24 cellular contexts compared by ENCODE assay signal in the genomic region with DNA sequence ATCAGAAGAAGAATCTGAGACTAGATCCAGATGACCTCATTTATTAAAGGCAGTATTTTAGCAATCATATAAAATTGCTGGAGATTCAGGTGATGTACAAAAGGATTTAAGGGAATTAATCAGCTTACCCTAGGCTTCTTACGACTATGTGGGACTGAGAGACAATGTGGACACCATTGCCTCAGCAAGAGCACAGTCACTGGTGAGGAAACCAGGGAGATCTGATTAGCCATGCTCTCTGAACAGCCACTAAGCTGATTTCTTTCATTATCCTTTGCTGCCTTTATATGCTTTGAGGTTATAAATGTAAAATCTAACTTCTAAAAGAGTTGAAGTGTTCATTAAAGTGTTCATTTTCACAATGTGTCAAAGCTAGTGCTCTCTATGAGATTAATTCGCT. TPM values are rescaled to one million over a fixed set of nuclear protein-coding genes. Genes with fewer than 3 reads are reported as not detected.
DNase-seq lines count a peak whose midpoint lies in the region; ATAC-seq, FAIRE-seq and TF ChIP-seq lines count a peak whose summit lies in the region.
"Had no signal": no experiment of that assay in that cellular context is flagged by ENCODE, and none has a peak within 500 bp of the region (broad histone marks: within the 10 kb centered on the region; RNA-seq: fewer than 3 reads in every experiment).

No MANE protein-coding gene starts in this region.

- peaks cover 7% of the 10 kb centered on the region for H3F3A ChIP-seq in neural progenitor cell (ENCODE audit: low read depth)

- H3K4me1 ChIP-seq in HepG2 (ENCODE audit: insufficient read depth, low read length) (no peaks in the 10 kb centered on the region), right lobe of liver (no peaks in the 10 kb centered on the region), neural progenitor cell (peaks cover 12% of the 10 kb centered on the region), kidney (ENCODE audit: control insufficient read depth in 1 of 2, insufficient read depth in 1 of 2, low read depth in 1 of 2, low read length in 2 of 2) (no peaks in the 10 kb centered on the region), upper lobe of right lung (no peaks in the 10 kb centered on the region)
- H3K4me1 ChIP-seq: BE2C, BLaER1 had no signal

- H3K79me2 ChIP-seq in HepG2 (ENCODE audit: insufficient read depth, low read length) (no peaks in the 10 kb centered on the region), neural progenitor cell (ENCODE audit: low read depth) (no peaks in the 10 kb centered on the region)

- H3K4me1 Mint-ChIP-seq in neural progenitor cell, result peaks cover 9% of the 10 kb centered on the region
- H3K4me1 Mint-ChIP-seq: CD14-positive monocyte; CD4-positive, alpha-beta memory T cell; CD4-positive, CD25-positive, alpha-beta regulatory T cell; CD8-positive, alpha-beta memory T cell had no signal

- BruUV-seq in HepG2 (replicated peaks; lab: Mats Ljungman, UMichigan), result no TSS peak

- H3K4me2 ChIP-seq in HepG2 (ENCODE audit: low read depth, low read length) (no peak overlapping the region), neural progenitor cell (no peak overlapping the region)
- H3K4me2 ChIP-seq: BLaER1 had no signal

- H3K36me3 Mint-ChIP-seq in neural progenitor cell, result peaks cover 2% of the 10 kb centered on the region
- H3K36me3 Mint-ChIP-seq: CD14-positive monocyte; CD4-positive, alpha-beta memory T cell; CD4-positive, CD25-positive, alpha-beta regulatory T cell; CD8-positive, alpha-beta memory T cell had no signal

- no peak overlapping the region for H2AFZ ChIP-seq in HepG2 (ENCODE audit: low read length)
- H2AFZ ChIP-seq in neural progenitor cell (replicated peaks), result no peak overlapping the region

- no peak overlapping the region for H3K4me3 Mint-ChIP-seq in neural progenitor cell
- H3K4me3 Mint-ChIP-seq: CD14-positive monocyte; CD4-positive, alpha-beta memory T cell; CD4-positive, CD25-positive, alpha-beta regulatory T cell; CD8-positive, alpha-beta memory T cell had no signal

- TF ChIP-seq CTCF in HepG2 (CRISPR knock-in tag; IDR thresholded peaks at IDR 0.05), result no peak
- no peak for TF ChIP-seq CTCF in right lobe of liver (IDR thresholded peaks at IDR 0.05)
- TF ChIP-seq CTCF in WERI-Rb-1 (IDR thresholded peaks at IDR 0.05; ENCODE audit: low read depth, low read length), result no peak
- TF ChIP-seq CTCF in neural progenitor cell (IDR thresholded peaks at IDR 0.05), result no peak
- no peak for TF ChIP-seq CTCF in kidney (IDR thresholded peaks at IDR 0.05; ENCODE audit: borderline replicate concordance, extremely low read depth, insufficient read depth)
- no peak for TF ChIP-seq CTCF in upper lobe of right lung (IDR thresholded peaks at IDR 0.05)

- under 1% methylated on average over 2 of the region's 2 CpGs for WGBS in HepG2 (ENCODE audit: low lambda C conversion rate)
- 58% methylated on average over 2 of the region's 2 CpGs for WGBS in right lobe of liver (ENCODE audit: insufficient coverage, low coverage, low lambda C conversion rate, missing lambda C conversion rate)

- CTCF ChIA-PET in HepG2 (lab: Yijun Ruan, JAX; ENCODE audit: low intra/inter-chr PET ratio, low total read pairs), result no interaction called here

- TF ChIP-seq RAD21 in HepG2 (CRISPR knock-in tag; IDR thresholded peaks at IDR 0.05), result no peak

- H4K20me1 ChIP-seq in HepG2 (ENCODE audit: insufficient read depth, low read length), result no peaks in the 10 kb centered on the region
- no peaks in the 10 kb centered on the region for H4K20me1 ChIP-seq in neural progenitor cell (ENCODE audit: low read depth)
- H4K20me1 ChIP-seq: BLaER1 had no signal

- no peaks in the 10 kb centered on the region for H3K9me3 ChIP-seq in HepG2 (ENCODE audit: low read length)
- H3K9me3 ChIP-seq in right lobe of liver, result no peaks in the 10 kb centered on the region
- peaks cover 2% of the 10 kb centered on the region for H3K9me3 ChIP-seq in WERI-Rb-1 (ENCODE audit: severe bottlenecking)
- no peaks in the 10 kb centered on the region for H3K9me3 ChIP-seq in neural progenitor cell (ENCODE audit: low read depth)
- no peaks in the 10 kb centered on the region for H3K9me3 ChIP-seq in kidney (ENCODE audit: control insufficient read depth in 1 of 2, low read length in 2 of 2)
- H3K9me3 ChIP-seq in upper lobe of right lung, result no peaks in the 10 kb centered on the region
- H3K9me3 ChIP-seq: BE2C, BLaER1 had no signal

- no peaks in the 10 kb centered on the region for H3K36me3 ChIP-seq in HepG2 (replicated peaks in 1 of 2; ENCODE audit: control insufficient read depth in 1 of 2, insufficient read depth in 2 of 2, low read length in 2 of 2)
- H3K36me3 ChIP-seq in right lobe of liver, result no peaks in the 10 kb centered on the region
- H3K36me3 ChIP-seq in WERI-Rb-1, result no peaks in the 10 kb centered on the region
- no peaks in the 10 kb centered on the region for H3K36me3 ChIP-seq in neural progenitor cell
- no peaks in the 10 kb centered on the region for H3K36me3 ChIP-seq in kidney (ENCODE audit: control insufficient read depth in 1 of 2, insufficient read depth in 2 of 2, low read length in 2 of 2)
- H3K36me3 ChIP-seq in upper lobe of right lung, result no peaks in the 10 kb centered on the region
- H3K36me3 ChIP-seq: BE2C, BLaER1 had no signal

- intact Hi-C loops in HepG2 (cut with micrococcal nuclease; ENCODE audit: unreplicated experiment) (no loop called here), right lobe of liver (cut with DNase I) (no loop called here), kidney (cut with DNase I) (no loop called here), upper lobe of right lung (cut with DNase I) (no loop called here)

- TF ChIP-seq POLR2A in HepG2 (IDR thresholded peaks at IDR 0.05; ENCODE audit: insufficient read depth in 1 of 2, low read depth in 2 of 2, low read length in 2 of 2), result no peak
- TF ChIP-seq POLR2A in right lobe of liver (IDR thresholded peaks at IDR 0.05), result no peak

- no peaks in the 10 kb centered on the region for H3K27me3 ChIP-seq in HepG2 (ENCODE audit: control insufficient read depth in 1 of 2, insufficient read depth in 2 of 2, low read length in 2 of 2)
- no peaks in the 10 kb centered on the region for H3K27me3 ChIP-seq in right lobe of liver
- H3K27me3 ChIP-seq in WERI-Rb-1 (ENCODE audit: insufficient read depth, low read depth, severe bottlenecking), result no peaks in the 10 kb centered on the region
- no peaks in the 10 kb centered on the region for H3K27me3 ChIP-seq in neural progenitor cell
- no peaks in the 10 kb centered on the region for H3K27me3 ChIP-seq in upper lobe of right lung
- H3K27me3 ChIP-seq: BE2C, BLaER1 had no signal

- H3K9me3 Mint-ChIP-seq in neural progenitor cell, result peaks cover 6% of the 10 kb centered on the region
- H3K9me3 Mint-ChIP-seq: CD4-positive, alpha-beta memory T cell had no signal

- no peak overlapping the region for H3K27ac Mint-ChIP-seq in neural progenitor cell
- H3K27ac Mint-ChIP-seq: CD14-positive monocyte; CD4-positive, alpha-beta memory T cell; CD4-positive, CD25-positive, alpha-beta regulatory T cell; CD8-positive, alpha-beta memory T cell had no signal

- TF ChIP-seq EP300 in HepG2 (IDR thresholded peaks at IDR 0.05; ENCODE audit: low read depth in 2 of 2, low read length in 2 of 2) (no peak), HepG2 (CRISPR knock-in tag; IDR thresholded peaks at IDR 0.05; ENCODE audit: borderline replicate concordance) (no peak)

- POLR2A ChIA-PET in HepG2 (lab: Yijun Ruan, JAX), result no interaction called here

- peaks cover 2% of the 10 kb centered on the region for H3K27me3 Mint-ChIP-seq in neural progenitor cell (ENCODE audit: insufficient read depth, low read depth)
- H3K27me3 Mint-ChIP-seq: CD4-positive, alpha-beta memory T cell; CD4-positive, CD25-positive, alpha-beta regulatory T cell; CD8-positive, alpha-beta memory T cell had no signal

- no peak overlapping the region for H3K4me3 ChIP-seq in HepG2 (replicated peaks in 1 of 3; ENCODE audit: insufficient read depth in 1 of 3, low read depth in 2 of 3, low read length in 3 of 3)
- no peak overlapping the region for H3K4me3 ChIP-seq in right lobe of liver
- no peak overlapping the region for H3K4me3 ChIP-seq in WERI-Rb-1 (ENCODE audit: low read depth, low read length)
- no peak overlapping the region for H3K4me3 ChIP-seq in neural progenitor cell
- H3K4me3 ChIP-seq in kidney (ENCODE audit: low read length in 2 of 2), result no peak overlapping the region
- H3K4me3 ChIP-seq in upper lobe of right lung, result no peak overlapping the region
- H3K4me3 ChIP-seq: BLaER1 had no signal

- DNase-seq in HepG2 (ENCODE audit: low spot score) (no peak), right lobe of liver (no peak), NCI-H82 (lab: John Stamatoyannopoulos, UW) (peak; percentile 89), WERI-Rb-1 (peak; percentile 67), neural progenitor cell (ENCODE audit: low spot score) (peak; percentile 67), ecto neural progenitor cell (ENCODE audit: low spot score) (no peak), kidney (no peak), upper lobe of right lung (no peak)
- DNase-seq: ACHN; BE2C; C1 segment of cervical spinal cord; CD4-positive, alpha-beta memory T cell; CD4-positive, CD25-positive, alpha-beta regulatory T cell; CD8-positive, alpha-beta memory T cell; COR-L47; DMS79 treated with DMSO at 0.1 percent for 48 hours; GF-D8 had no signal

- in situ Hi-C loops in HepG2 (cut with HindIII; ENCODE audit: extremely low pct_ligation_motif_present, low pct_unique_long_range_greater_than_20kb), result no loop called here

- no peak overlapping the region for H3K27ac ChIP-seq in HepG2 (ENCODE audit: extremely low read length, insufficient read depth, low read length)
- H3K27ac ChIP-seq in right lobe of liver, result no peak overlapping the region
- H3K27ac ChIP-seq in WERI-Rb-1, result peak overlapping the region; percentile 23; the same call in 1 of the 2 replicates
- H3K27ac ChIP-seq in neural progenitor cell, result no peak overlapping the region
- no peak overlapping the region for H3K27ac ChIP-seq in kidney (ENCODE audit: low read depth in 2 of 2, low read length in 2 of 2)
- no peak overlapping the region for H3K27ac ChIP-seq in upper lobe of right lung
- H3K27ac ChIP-seq: 22Rv1, BLaER1 had no signal

- ATAC-seq in HepG2 (no peak), right lobe of liver (no peak), upper lobe of right lung (no peak)

- FAIRE-seq in HepG2 (lab: Jason Lieb, UNC) (no peak), kidney (lab: Jason Lieb, UNC) (no peak)
- FAIRE-seq: A204.1, D721Med, GM12891, GM18507 had no signal

- no peak overlapping the region for H3K9ac ChIP-seq in HepG2 (ENCODE audit: insufficient read depth, low read depth, low read length)
- no peak overlapping the region for H3K9ac ChIP-seq in neural progenitor cell
- no peak overlapping the region for H3K9ac ChIP-seq in kidney (ENCODE audit: low read length in 2 of 2)
- H3K9ac ChIP-seq: BLaER1 had no signal

RNA-seq across cellular contexts. Expression of gene GULP1, which starts 22.7 kb away (rescaled TPM):
- total RNA-seq in HepG2 (2016; rRNA removed; fragmentation: Illumina TruSeq; extraction: Trizol) (not detected in 2 replicates), right lobe of liver (1 to 10 TPM in 3 of 6 experiments, under 1 TPM in 3; 0.42 to 4.4 (median 0.89) TPM), neural progenitor cell (ENCODE audit: low replicate concordance) (96.6 and 154 TPM in 2 replicates), kidney (34.4 TPM), upper lobe of right lung (30.6 TPM)
- not detected in 2 replicates for total RNA-seq in HepG2 (2016; cell fraction: cytosol; rRNA removed; fragmentation: Illumina TruSeq; extraction: Trizol; ENCODE audit: low read depth)
- total RNA-seq in HepG2 (2016; cell fraction: insoluble cytoplasmic fraction; rRNA removed; fragmentation: Illumina TruSeq; extraction: Trizol), result not detected in 2 replicates
- not detected in 2 replicates for total RNA-seq in HepG2 (2016; cell fraction: membrane; rRNA removed; fragmentation: Illumina TruSeq; extraction: Trizol)
- not detected in 2 replicates for total RNA-seq in HepG2 (2016; cell fraction: nucleus; rRNA removed; fragmentation: Illumina TruSeq; extraction: Trizol)
- polyA plus RNA-seq in HepG2 (2011; rRNA removed) (0.05 and 0.15 TPM in 2 replicates), kidney (ENCODE audit: insufficient read depth, low read depth, low replicate concordance) (12.2 TPM)
- polyA plus RNA-seq in HepG2 (2011; cell fraction: cytosol; rRNA removed), result 0.05 TPM in 2 replicates
- polyA plus RNA-seq in HepG2 (2011; cell fraction: nucleus; rRNA removed), result 0.12 TPM in 1 of 2 replicates, not detected in the other
- not detected in 2 replicates for polyA plus RNA-seq in HepG2 (2012)
- polyA plus RNA-seq in HepG2 (2016; cell fraction: cytosol; fragmentation: Illumina TruSeq; extraction: Trizol; ENCODE audit: low read depth), result not detected in 2 replicates
- polyA plus RNA-seq in HepG2 (2016; cell fraction: insoluble cytoplasmic fraction; fragmentation: Illumina TruSeq; extraction: Trizol; ENCODE audit: low read depth), result 0.16 TPM in 1 of 2 replicates, not detected in the other
- polyA plus RNA-seq in HepG2 (2016; cell fraction: membrane; fragmentation: Illumina TruSeq; extraction: Trizol; ENCODE audit: low read depth), result not detected in 2 replicates
- not detected in 2 replicates for polyA plus RNA-seq in HepG2 (2016; cell fraction: nucleus; fragmentation: Illumina TruSeq; extraction: Trizol; ENCODE audit: insufficient read depth, low read depth)
- polyA minus RNA-seq in HepG2 (2011; rRNA and poly(A)+ RNA removed; ENCODE audit: low replicate concordance), result 0.58 TPM in 1 of 2 replicates, not detected in the other
- polyA minus RNA-seq in HepG2 (2011; cell fraction: cytosol; rRNA and poly(A)+ RNA removed), result not detected in 2 replicates
- 0.26 TPM in 1 of 2 replicates, not detected in the other for polyA minus RNA-seq in HepG2 (2011; cell fraction: nucleus; rRNA and poly(A)+ RNA removed)
- total RNA-seq: CD4-positive, alpha-beta memory T cell; CD4-positive, CD25-positive, alpha-beta regulatory T cell; CD8-positive, alpha-beta memory T cell had no signal
- polyA plus RNA-seq: CD14-positive monocyte; CD4-positive, alpha-beta memory T cell; CD4-positive, CD25-positive, alpha-beta regulatory T cell; CD8-positive, alpha-beta memory T cell had no signal

Comparison
In these comparisons a context has a peak if more than half of its experiments do, and no peak if none do; other contexts are left out.
1. DNase-seq: peak in NCI-H82 (single experiment), WERI-Rb-1 (single experiment) and neural progenitor cell (single experiment); none in HepG2 (single experiment), right lobe of liver (0 of 3), ecto neural progenitor cell (single experiment), kidney (single experiment) and upper lobe of right lung (single experiment).